In genomic region chr17:38752119-38752929, GRCh38 we compare ENCODE assay signal across 8 cellular contexts. TPM values are rescaled to one million over a fixed set of nuclear protein-coding genes. Genes with fewer than 3 reads are reported as not detected.
A peak's percentile ranks its signal among the peaks of the same experiment; 100 is the strongest.
DNase-seq lines count a peak whose midpoint lies in the region; ATAC-seq lines count a peak whose summit lies in the region.

Gene PSMB3, plus strand, starts transcription at chr17:38752741. Its CDS starts 86 bp downstream, at chr17:38752827.

- H3K27me3 ChIP-seq in HUES48 (ENCODE audit: control insufficient read depth, insufficient read depth, low read length) (peaks cover 8% of the 10 kb centered on the region), NT2/D1 (ENCODE audit: insufficient read depth, insufficient read length) (peaks cover 17% of the 10 kb centered on the region), endocrine pancreas (ENCODE audit: control insufficient read depth, insufficient read depth, low read length) (no peaks in the 10 kb centered on the region), mesendoderm (ENCODE audit: insufficient read depth, low read length, poor library complexity) (no peaks in the 10 kb centered on the region)

- H3K79me2 ChIP-seq in mesendoderm (ENCODE audit: control insufficient read depth, insufficient read depth, low read length): peaks cover 20% of the 10 kb centered on the region

- CTCF ChIA-PET in activated CD8-positive, alpha-beta memory T cell treated with anti-CD3 and anti-CD28 coated beads, Interleukin-2, amount 10 ng/mL, durations not matched to agents 7 days and 5 days (lab: Charles Lee): interaction anchor here (0.9 to 2.7 kb wide), 11 partner anchors 9 to 412 kb away, joined by 3 to 13 read pairs (median 5); no protein-coding TSS in a partner anchor

- H3K18ac ChIP-seq in mesendoderm (ENCODE audit: low read length): peak within 1 kb of the TSS; percentile 34

- peak within 1 kb of the TSS; percentile 89 for H3K4ac ChIP-seq in mesendoderm (ENCODE audit: low read depth, low read length)

- peaks cover 41% of the 10 kb centered on the region for H3K4me1 Mint-ChIP-seq in activated CD8-positive, alpha-beta memory T cell treated with anti-CD3 and anti-CD28 coated beads, Interleukin-2, amount 10 ng/mL, durations not matched to agents 7 days and 5 days

- WGBS in mesendoderm (ENCODE audit: extremely low coverage, insufficient coverage, low lambda C conversion rate): no CpG with 5 or more reads among the region's 46 CpGs

- H3K4me3 Mint-ChIP-seq in activated CD8-positive, alpha-beta memory T cell treated with anti-CD3 and anti-CD28 coated beads, Interleukin-2, amount 10 ng/mL, durations not matched to agents 7 days and 5 days: peak within 1 kb of the TSS; percentile 91

- H3K27ac Mint-ChIP-seq in activated CD8-positive, alpha-beta memory T cell treated with anti-CD3 and anti-CD28 coated beads, Interleukin-2, amount 10 ng/mL, durations not matched to agents 7 days and 5 days: peak within 1 kb of the TSS; percentile 93

- no peaks in the 10 kb centered on the region for H3K9me3 Mint-ChIP-seq in activated CD8-positive, alpha-beta memory T cell treated with anti-CD3 and anti-CD28 coated beads, Interleukin-2, amount 10 ng/mL, durations not matched to agents 7 days and 5 days (ENCODE audit: low read depth)

- H3K9ac ChIP-seq in HUES48 (ENCODE audit: low read depth, low read length) (peak within 1 kb of the TSS; percentile 84), NT2/D1 (ENCODE audit: insufficient read length, low read depth) (peak within 1 kb of the TSS; percentile 100), endocrine pancreas (ENCODE audit: control insufficient read depth, insufficient read depth, low read length) (peak within 1 kb of the TSS; percentile 85), mesendoderm (ENCODE audit: low read length) (peak within 1 kb of the TSS; percentile 98)

- H3K4me2 ChIP-seq in mesendoderm (ENCODE audit: low read length): peak within 1 kb of the TSS; percentile 76

- H2BK120ac ChIP-seq in mesendoderm (ENCODE audit: low read depth, low read length): no peak within 1 kb of the TSS

- H3K4me1 ChIP-seq in HUES48 (ENCODE audit: control insufficient read depth, insufficient read depth, low read length) (peaks cover 10% of the 10 kb centered on the region), NT2/D1 (ENCODE audit: insufficient read depth, insufficient read length) (peaks cover 4% of the 10 kb centered on the region), endocrine pancreas (ENCODE audit: control insufficient read depth, insufficient read depth, low read length) (no peaks in the 10 kb centered on the region), mesendoderm (ENCODE audit: control insufficient read depth, low read depth, low read length) (peaks cover 10% of the 10 kb centered on the region)

- peak within 1 kb of the TSS; percentile 93 for H3K4me3 ChIP-seq in HUES48 (ENCODE audit: low read depth, low read length)
- H3K4me3 ChIP-seq in NT2/D1 (ENCODE audit: insufficient read length, low read depth): peak within 1 kb of the TSS; percentile 100
- peak within 1 kb of the TSS; percentile 25 for H3K4me3 ChIP-seq in endocrine pancreas (ENCODE audit: control insufficient read depth, insufficient read depth, low read length)
- peak within 1 kb of the TSS; percentile 98 for H3K4me3 ChIP-seq in mesendoderm (ENCODE audit: low read length)

- H2AK5ac ChIP-seq in mesendoderm (ENCODE audit: low read length): no peak within 1 kb of the TSS

- H3K9me3 ChIP-seq in HUES48 (ENCODE audit: control insufficient read depth, insufficient read depth, low read length) (no peaks in the 10 kb centered on the region), NT2/D1 (ENCODE audit: insufficient read depth, low read length) (no peaks in the 10 kb centered on the region), endocrine pancreas (ENCODE audit: control insufficient read depth, low read length) (no peaks in the 10 kb centered on the region)

- H2BK15ac ChIP-seq in mesendoderm (replicated peaks; ENCODE audit: low read depth): no peak within 1 kb of the TSS

- peak; percentile 99 for DNase-seq in Caki2 (ENCODE audit: low read depth)
- DNase-seq in NT2/D1 (ENCODE audit: low read depth, low spot score): peak; percentile 96
- DNase-seq in activated CD8-positive, alpha-beta memory T cell treated with anti-CD3 and anti-CD28 coated beads, Interleukin-2, amount 10 ng/mL, durations not matched to agents 7 days and 5 days: peak; percentile 99
- DNase-seq in mesendoderm: peak; percentile 100
- DNase-seq in stimulated activated CD8-positive, alpha-beta memory T cell treated with anti-CD3 and anti-CD28 coated beads, Interleukin-12 subunit alpha, Interleukin-12 subunit beta, amount 100 ng/mL, for 4 hours (ENCODE audit: low read depth): peak; percentile 91

- peak within 1 kb of the TSS; percentile 100 for H3K56ac ChIP-seq in mesendoderm (ENCODE audit: low read length)

- in situ Hi-C loops in Caki2 (cut with HindIII; ENCODE audit: low pct_unique_long_range_greater_than_20kb, low sequenced_read_pairs): no loop called here

- no peak within 1 kb of the TSS for H4K8ac ChIP-seq in mesendoderm (ENCODE audit: low read depth, low read length)

- ATAC-seq in GM21423 (IDR thresholded peaks at IDR 0.05; ENCODE audit: unreplicated experiment): peak; percentile 81
- ATAC-seq in activated CD8-positive, alpha-beta memory T cell treated with anti-CD3 and anti-CD28 coated beads, Interleukin-2, amount 10 ng/mL, durations not matched to agents 7 days and 5 days: peak; percentile 89

- H3K36me3 Mint-ChIP-seq in activated CD8-positive, alpha-beta memory T cell treated with anti-CD3 and anti-CD28 coated beads, Interleukin-2, amount 10 ng/mL, durations not matched to agents 7 days and 5 days: peaks cover 24% of the 10 kb centered on the region

- H4K5ac ChIP-seq in mesendoderm (ENCODE audit: low read length): no peak within 1 kb of the TSS

- H3K36me3 ChIP-seq in HUES48 (ENCODE audit: control insufficient read depth, insufficient read depth, low read length) (peaks cover 30% of the 10 kb centered on the region), NT2/D1 (ENCODE audit: insufficient read depth, insufficient read length, low read length) (peaks cover 42% of the 10 kb centered on the region), endocrine pancreas (ENCODE audit: control insufficient read depth, insufficient read depth, low read length) (peaks cover 3% of the 10 kb centered on the region), mesendoderm (ENCODE audit: control insufficient read depth, insufficient read depth, low read length) (peaks cover 2% of the 10 kb centered on the region)

- H3K23ac ChIP-seq in mesendoderm (ENCODE audit: low read length): no peak within 1 kb of the TSS

- H3K27ac ChIP-seq in HUES48 (ENCODE audit: low read depth, low read length) (peak within 1 kb of the TSS; percentile 92), mesendoderm (ENCODE audit: low read depth, low read length) (peak within 1 kb of the TSS; percentile 28)

- peak within 1 kb of the TSS; percentile 62 for H2BK5ac ChIP-seq in mesendoderm (ENCODE audit: low read length)

- peaks cover 11% of the 10 kb centered on the region for H3K79me1 ChIP-seq in mesendoderm (ENCODE audit: low read length)

- peaks cover 32% of the 10 kb centered on the region for H3K27me3 Mint-ChIP-seq in activated CD8-positive, alpha-beta memory T cell treated with anti-CD3 and anti-CD28 coated beads, Interleukin-2, amount 10 ng/mL, durations not matched to agents 7 days and 5 days

RNA-seq across cellular contexts. Expression of gene PSMB3, which starts in this region (rescaled TPM):
- total RNA-seq in Caki2 (2014; rRNA removed; shearing (Covaris generic); ENCODE audit: low replicate concordance): 364 and 410 TPM in 2 replicates
- total RNA-seq in activated CD8-positive, alpha-beta memory T cell treated with anti-CD3 and anti-CD28 coated beads, Interleukin-2, amount 10 ng/mL, durations not matched to agents 7 days and 5 days: 100 to 1,000 TPM; 246 to 303 TPM
- 307 TPM for polyA plus RNA-seq in mesendoderm (2013, experiment 1 of 2)
- 321 TPM for polyA plus RNA-seq in mesendoderm (2013, experiment 2 of 2)

Comparison
In these comparisons a context has a peak if more than half of its experiments do, and no peak if none do; other contexts are left out.
1. Peak in every context shown above with its lines: DNase-seq, ATAC-seq, H3K4me3 ChIP-seq and H3K27ac ChIP-seq.
2. H3K4me3 ChIP-seq: peak in every context shown above with its lines; median percentile 100 in NT2/D1; 98 in mesendoderm; 93 in HUES48; 25 in endocrine pancreas.